ENCODE assay signal across 7 cellular contexts in the genomic region with DNA sequence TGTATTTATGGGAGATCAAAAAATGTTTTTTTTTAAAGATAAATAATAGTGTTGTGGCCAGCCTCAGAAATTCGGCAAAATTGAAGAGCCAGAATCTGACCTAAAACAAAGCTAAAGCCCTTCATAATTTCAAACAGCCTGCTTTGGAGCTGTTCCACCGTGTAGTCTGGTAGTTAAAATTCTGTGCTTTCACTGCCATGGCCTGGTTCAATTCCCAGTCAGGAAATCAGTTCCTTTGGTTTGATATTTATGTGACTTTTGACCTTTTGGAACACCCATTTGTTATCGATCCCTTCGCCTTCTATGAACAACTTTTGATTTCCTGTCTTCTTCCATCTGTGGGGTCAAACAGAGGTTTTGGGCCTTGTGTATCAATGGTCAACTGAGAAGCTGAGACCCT.
"Had no signal": no experiment of that assay in that cellular context is flagged by ENCODE, and none has a peak within 500 bp of the region (broad histone marks: within the 10 kb centered on the region; RNA-seq: fewer than 3 reads in every experiment).

No MANE protein-coding gene starts in this region.

- H3K4me3 Mint-ChIP-seq: IgD-negative memory B cell had no signal

- DNase-seq: IMR-90, KBM-7, KG1 had no signal

- ATAC-seq: K562 had no signal

- H3K4me3 ChIP-seq: K562 had no signal

- H3K27ac ChIP-seq: HL-60 had no signal

- H3K27ac Mint-ChIP-seq: IgD-negative memory B cell had no signal

- FAIRE-seq: HTR-8/SVneo, K562 had no signal
